Comparison of ENCODE assay signal across 16 cellular contexts in genomic region chr2:156457523-156458228, GRCh38. TPM values are rescaled to one million over a fixed set of nuclear protein-coding genes. Genes with fewer than 3 reads are reported as not detected.
DNase-seq lines count a peak whose midpoint lies in the region; ATAC-seq and TF ChIP-seq lines count a peak whose summit lies in the region.
"Had no signal": no experiment of that assay in that cellular context is flagged by ENCODE, and none has a peak within 500 bp of the region (broad histone marks: within the 10 kb centered on the region; RNA-seq: fewer than 3 reads in every experiment).

No MANE protein-coding gene starts in this region.

- H3F3A ChIP-seq in GM23248 (ENCODE audit: insufficient read depth): peaks cover 28% of the 10 kb centered on the region

- no peaks in the 10 kb centered on the region for H3K9me2 ChIP-seq in GM23248 (ENCODE audit: insufficient read depth)

- H3K4me1 ChIP-seq in GM23248 (ENCODE audit: insufficient read depth) (peaks cover 58% of the 10 kb centered on the region), adipocyte (ENCODE audit: control insufficient read depth, insufficient read depth, low read length) (peaks cover 61% of the 10 kb centered on the region)

- no peaks in the 10 kb centered on the region for H3K36me3 ChIP-seq in GM23248 (ENCODE audit: low read depth)
- no peaks in the 10 kb centered on the region for H3K36me3 ChIP-seq in adipocyte (ENCODE audit: control insufficient read depth, insufficient read depth, low read length, severe bottlenecking)

- H2AFZ ChIP-seq in GM23248: no peak overlapping the region; the same call in 1 of the 2 replicates

- H3K79me2 ChIP-seq in GM23248 (ENCODE audit: insufficient read depth): peaks cover 97% of the 10 kb centered on the region

- in situ Hi-C loops in GM23248 (cut with MboI): no loop called here
- in situ Hi-C loops in GM13976 (cut with MboI; ENCODE audit: low sequenced_read_pairs, unreplicated experiment): no loop called here

- no peaks in the 10 kb centered on the region for H4K20me1 ChIP-seq in GM23248 (ENCODE audit: insufficient read depth)

- H3K9ac ChIP-seq in GM23248: no peak overlapping the region
- peak overlapping the region; percentile 59 for H3K9ac ChIP-seq in adipocyte (ENCODE audit: low read length)
- H3K9ac ChIP-seq: BLaER1 treated with 17β-estradiol and CSF1 and Interleukin-3, amounts not matched to agents 10 nM and 100 nM had no signal

- 0 out of 2 replicates have a peak overlapping the region, but pooled peaks have one; percentile 7 for H3K27ac ChIP-seq in GM23248
- H3K27ac ChIP-seq: BLaER1 treated with 17β-estradiol and CSF1 and Interleukin-3, amounts not matched to agents 10 nM and 100 nM; RWPE1; VCaP had no signal

- peak overlapping the region; percentile 18 for H3K4me2 ChIP-seq in GM23248 (ENCODE audit: unreplicated experiment)

- H3K4me3 ChIP-seq in GM23248: no peak overlapping the region
- H3K4me3 ChIP-seq in adipocyte (ENCODE audit: low read length): peak overlapping the region; percentile 58
- H3K4me3 ChIP-seq: BLaER1 treated with 17β-estradiol and CSF1 and Interleukin-3, amounts not matched to agents 10 nM and 100 nM had no signal

- H3K27me3 ChIP-seq in GM23248 (replicated peaks; ENCODE audit: insufficient read depth) (no peaks in the 10 kb centered on the region), adipocyte (replicated peaks; ENCODE audit: control insufficient read depth, insufficient read depth, low read length) (no peaks in the 10 kb centered on the region)
- H3K27me3 ChIP-seq: BLaER1 treated with 17β-estradiol and CSF1 and Interleukin-3, amounts not matched to agents 10 nM and 100 nM had no signal

- H3K9me3 ChIP-seq in GM23248 (ENCODE audit: low read depth) (no peaks in the 10 kb centered on the region), adipocyte (ENCODE audit: control insufficient read depth, low read length) (no peaks in the 10 kb centered on the region)

- DNase-seq in GM23248 (peak; percentile 34), adipocyte (ENCODE audit: low read depth) (no peak), left ventricle myocardium superior (no peak), sciatic nerve (ENCODE audit: low spot score) (no peak), cerebellar nuclear complex (lab: John Stamatoyannopoulos, UW) (no peak), T-helper 9 cell (no peak), GM13976 (ENCODE audit: low spot score) (no peak)
- DNase-seq: activated CD8-positive, alpha-beta T cell treated with anti-CD3 and anti-CD28 coated beads for 36 hours; amniotic stem cell; glutamatergic neuron; HCEC 1CT; stimulated activated naive CD8-positive, alpha-beta T cell treated with anti-CD3 and anti-CD28 coated beads, Interleukin-15, amount 100 ng/mL, for 72 hours had no signal

- peak; percentile 77 for ATAC-seq in left ventricle myocardium superior
- ATAC-seq in sciatic nerve: peak; percentile 42
- ATAC-seq: activated CD8-positive, alpha-beta T cell treated with anti-CD3 and anti-CD28 coated beads for 36 hours; activated T-helper 17 cell treated with anti-CD3 and anti-CD28 coated beads, Interleukin-2, amount 50 U/mL, for 72 hours; stimulated activated naive CD8-positive, alpha-beta T cell treated with anti-CD3 and anti-CD28 coated beads, Interleukin-15, amount 100 ng/mL, for 72 hours had no signal

- 53 to 55% methylated on average over 6 of the region's 6 CpGs for WGBS in GM23248 (ENCODE audit: low coverage in 1 of 2, low lambda C conversion rate in 2 of 2, missing lambda C conversion rate in 2 of 2), 2 experiments

- intact Hi-C loops in left ventricle myocardium superior (cut with micrococcal nuclease) (no loop called here), sciatic nerve (cut with DNase I) (no loop called here)

- no peak for TF ChIP-seq CTCF in GM13976 (IDR thresholded peaks at IDR 0.05; ENCODE audit: borderline replicate concordance, control extremely low read depth, extremely low read depth, insufficient read depth, missing control alignments)

RNA-seq across cellular contexts. Expression of gene GPD2, which starts 21.5 kb away (rescaled TPM):
- total RNA-seq in GM23248 (2014; rRNA removed; shearing (Covaris generic)): 37.7 and 62.3 TPM in 2 replicates
- 16.1 and 18.6 TPM in 2 replicates for polyA plus RNA-seq in GM23248 (2016; fragmentation: Nextera tagmentation; extraction: Ambion mirVana)
- 18.5 TPM for total RNA-seq in left ventricle myocardium superior
- total RNA-seq in sciatic nerve: 56.4 TPM
